ENCODE assay signal across 9 cellular contexts in genomic region chr19:8396563-8397203, GRCh38. TPM values are rescaled to one million over a fixed set of nuclear protein-coding genes. Genes with fewer than 3 reads are reported as not detected.
DNase-seq lines count a peak whose midpoint lies in the region; ATAC-seq and TF ChIP-seq lines count a peak whose summit lies in the region.
"Had no signal": no experiment of that assay in that cellular context is flagged by ENCODE, and none has a peak within 500 bp of the region (broad histone marks: within the 10 kb centered on the region; RNA-seq: fewer than 3 reads in every experiment).

No MANE protein-coding gene starts in this region.

- in situ Hi-C loops in brain microvascular endothelial cell (cut with HindIII; ENCODE audit: low pct_ligation_motif_present, low sequenced_read_pairs): no loop called here

- H3K36me3 Mint-ChIP-seq in immature natural killer cell: no peaks in the 10 kb centered on the region

- peaks cover 34 to 43% of the 10 kb centered on the region in 2 donors for H3K4me1 Mint-ChIP-seq in immature natural killer cell

- no peaks in the 10 kb centered on the region for H3K27me3 ChIP-seq in brain microvascular endothelial cell (replicated peaks)

- TF ChIP-seq CTCF in WI38 (IDR thresholded peaks at IDR 0.05; ENCODE audit: low read depth, low read length) (peak; percentile 55), brain microvascular endothelial cell (IDR thresholded peaks at IDR 0.05; ENCODE audit: low read depth, low read length, missing control alignments) (peak; percentile 87)

- no peak for ATAC-seq in GM21360 (IDR thresholded peaks at IDR 0.05; ENCODE audit: unreplicated experiment)

- TF ChIP-seq EP300 in Ishikawa (IDR thresholded peaks at IDR 0.05; ENCODE audit: borderline replicate concordance): no peak

- H3K36me3 ChIP-seq in brain microvascular endothelial cell (replicated peaks): peaks cover 10% of the 10 kb centered on the region

- peak overlapping the region; percentile 45 to 86 (median 72) for H3K27ac Mint-ChIP-seq in immature natural killer cell

- no peak overlapping the region for H3K27ac ChIP-seq in brain microvascular endothelial cell
- H3K27ac ChIP-seq: KMS-11 had no signal

- peak; percentile 73 for TF ChIP-seq RAD21 in Ishikawa (IDR thresholded peaks at IDR 0.05; ENCODE audit: low read depth)

- H3K9me3 Mint-ChIP-seq in immature natural killer cell: no peaks in the 10 kb centered on the region

- DNase-seq in COLO668 (lab: John Stamatoyannopoulos, UW; ENCODE audit: unreplicated experiment) (peak; percentile 29), brain microvascular endothelial cell (peak; percentile 64), immature natural killer cell (peak; percentile 68 to 76 (median 76)), NCI-H2029 (lab: John Stamatoyannopoulos, UW) (no peak)
- DNase-seq in stimulated activated CD4-positive, alpha-beta T cell treated with anti-CD3 and anti-CD28 coated beads, Interleukin-2, amount 100 ng/mL, for 48 hours: peak; percentile 66 to 68

- H3K4me3 Mint-ChIP-seq in immature natural killer cell: peak overlapping the region in 2 of 5 donors; percentile 46 to 59

- H3K4me3 ChIP-seq in WI38 (ENCODE audit: low read depth, low read length) (no peak overlapping the region), brain microvascular endothelial cell (ENCODE audit: low read depth, low read length) (no peak overlapping the region)

- peaks cover 1 to 4% (median 2%) of the 10 kb centered on the region in 3 donors for H3K27me3 Mint-ChIP-seq in immature natural killer cell (ENCODE audit: low read depth in 3 of 3)

TF ChIP-seq in Ishikawa, 13 proteins besides CTCF, POLR2A, EP300 and RAD21:
- TF ChIP-seq REST (IDR thresholded peaks at IDR 0.05; ENCODE audit: low read depth): no peak

RNA-seq across cellular contexts. Expression of gene RAB11B, which starts 6.5 kb away (rescaled TPM):
- polyA plus RNA-seq in immature natural killer cell: 100 to 1,000 TPM in 1 of 3 donors, 10 to 100 TPM in 2; 38.1 to 106 (median 53.4) TPM

RNA-seq across cellular contexts. Expression of gene MARCHF2, which starts 16.4 kb away (rescaled TPM):
- polyA plus RNA-seq in immature natural killer cell: 10 to 100 TPM; 43.9 to 71.4 (median 59.4) TPM

RNA-seq across cellular contexts. Expression of gene ANGPTL4, which starts 32.7 kb away (rescaled TPM):
- polyA plus RNA-seq in immature natural killer cell: not detected

RNA-seq across cellular contexts. Expression of gene HNRNPM, which starts 48.1 kb away (rescaled TPM):
- polyA plus RNA-seq in immature natural killer cell: 100 to 1,000 TPM; 163 to 287 (median 209) TPM

RNA-seq across cellular contexts. Expression of gene KANK3, which starts 53.6 kb away (rescaled TPM):
- 1 to 10 TPM; 4.8 to 8.0 (median 5.3) TPM for polyA plus RNA-seq in immature natural killer cell
